ENCODE assay signal across 24 cellular contexts in the genomic region with DNA sequence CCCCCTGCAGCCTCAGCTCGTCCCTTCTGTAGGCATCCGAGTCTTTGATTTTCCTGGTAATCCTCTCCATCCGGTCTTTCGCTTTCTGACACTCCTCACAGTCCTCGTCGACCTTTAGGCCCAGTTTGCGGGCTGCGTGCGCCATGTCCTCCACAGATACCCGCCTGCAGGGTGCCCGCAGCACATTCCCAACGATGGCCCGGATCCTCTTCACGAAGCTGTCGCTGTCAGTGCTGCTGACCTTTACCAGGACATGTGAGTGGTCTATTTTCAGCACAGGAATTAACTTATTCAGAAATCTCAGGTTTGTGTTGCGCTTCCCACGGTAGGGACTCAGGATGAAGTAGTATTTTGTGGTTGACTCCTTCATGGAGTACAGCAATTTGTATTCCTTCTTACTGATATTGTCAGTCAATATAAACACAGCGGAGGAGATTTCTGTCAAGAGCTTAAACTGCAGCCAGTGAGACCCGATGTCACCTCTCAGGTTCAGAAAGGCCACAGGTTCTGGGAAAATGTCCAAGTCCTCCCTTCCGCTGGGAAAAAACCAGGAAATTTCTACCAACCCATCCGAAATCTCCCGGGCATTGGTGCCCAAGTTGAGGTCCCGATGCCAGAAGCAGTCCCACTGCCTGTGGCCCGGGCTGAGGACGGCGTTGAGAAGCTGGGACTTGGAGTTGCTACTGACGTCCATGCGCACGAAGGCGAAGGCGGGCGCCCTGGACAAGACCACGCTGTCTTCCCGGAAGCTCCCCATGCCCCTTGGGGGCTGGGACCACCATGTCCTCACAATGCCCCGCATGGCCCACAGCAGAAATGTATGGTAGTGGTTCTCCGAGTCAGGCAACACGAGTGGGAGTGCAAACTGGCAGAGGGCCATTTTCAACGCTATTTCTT. TPM values are rescaled to one million over a fixed set of nuclear protein-coding genes. Genes with fewer than 3 reads are reported as not detected.
DNase-seq lines count a peak whose midpoint lies in the region; ATAC-seq, FAIRE-seq and TF ChIP-seq lines count a peak whose summit lies in the region.
"Had no signal": no experiment of that assay in that cellular context is flagged by ENCODE, and none has a peak within 500 bp of the region (broad histone marks: within the 10 kb centered on the region; RNA-seq: fewer than 3 reads in every experiment).

No MANE protein-coding gene starts in this region.

- H3K9me3 Mint-ChIP-seq in astrocyte (ENCODE audit: unreplicated experiment): peaks cover 3% of the 10 kb centered on the region
- H3K9me3 Mint-ChIP-seq: CD4-positive, CD25-positive, alpha-beta regulatory T cell; IgD-negative memory B cell; T-helper 2 cell treated with Interferon-gamma antibody and Interleukin-4, amounts not matched to agents 5 μg/mL and 100 μg/mL, for 36 hours had no signal

- H2AFZ ChIP-seq in astrocyte (ENCODE audit: low read depth, low read length): no peak overlapping the region

- H3K4me3 ChIP-seq in astrocyte (ENCODE audit: insufficient read depth, low read depth, low read length) (no peak overlapping the region), right cardiac atrium (ENCODE audit: low read length) (no peak overlapping the region), thoracic aorta (no peak overlapping the region)
- H3K4me3 ChIP-seq: A549, left lung, suprapubic skin had no signal

- intact Hi-C loops in Right ventricle myocardium inferior (cut with DNase I) (no loop called here), cardiac septum (cut with DNase I) (no loop called here), right cardiac atrium (cut with DNase I) (no loop called here)

- H3K36me3 Mint-ChIP-seq in astrocyte (ENCODE audit: low read depth, unreplicated experiment): peaks cover 33% of the 10 kb centered on the region

- no peaks in the 10 kb centered on the region for H3K27me3 Mint-ChIP-seq in astrocyte (ENCODE audit: low read depth, unreplicated experiment)
- H3K27me3 Mint-ChIP-seq: CD4-positive, CD25-positive, alpha-beta regulatory T cell; IgD-negative memory B cell had no signal

- peaks cover 16% of the 10 kb centered on the region for H3K79me2 ChIP-seq in astrocyte (ENCODE audit: insufficient read depth, low read length)

- no peak overlapping the region for H3K27ac Mint-ChIP-seq in astrocyte (ENCODE audit: unreplicated experiment)
- H3K27ac Mint-ChIP-seq: T-helper 2 cell treated with Interferon-gamma antibody and Interleukin-4, amounts not matched to agents 5 μg/mL and 100 μg/mL, for 36 hours had no signal

- H3K36me3 ChIP-seq in astrocyte (ENCODE audit: insufficient read depth, low read length): peaks cover 26% of the 10 kb centered on the region
- peaks cover 35% of the 10 kb centered on the region for H3K36me3 ChIP-seq in thoracic aorta

- peaks cover 13% of the 10 kb centered on the region for H3K4me1 Mint-ChIP-seq in astrocyte (ENCODE audit: low read depth, unreplicated experiment)

- no peak for TF ChIP-seq CTCF in astrocyte (IDR thresholded peaks at IDR 0.05; ENCODE audit: insufficient read depth, low read depth, low read length)
- TF ChIP-seq CTCF in thoracic aorta (IDR thresholded peaks at IDR 0.05): no peak
- TF ChIP-seq CTCF in GM10266 (IDR thresholded peaks at IDR 0.05; ENCODE audit: control insufficient read depth, insufficient read depth, low read depth, missing control alignments): no peak

- H3K27me3 ChIP-seq in astrocyte (ENCODE audit: insufficient read depth, low read length) (no peaks in the 10 kb centered on the region), right cardiac atrium (ENCODE audit: control insufficient read depth, insufficient read depth) (no peaks in the 10 kb centered on the region), thoracic aorta (replicated peaks; ENCODE audit: insufficient read depth) (no peaks in the 10 kb centered on the region)
- H3K27me3 ChIP-seq: left lung, suprapubic skin had no signal

- H3K4me3 Mint-ChIP-seq in astrocyte (ENCODE audit: unreplicated experiment): no peak overlapping the region
- H3K4me3 Mint-ChIP-seq: IgD-negative memory B cell; T-helper 2 cell treated with Interferon-gamma antibody and Interleukin-4, amounts not matched to agents 5 μg/mL and 100 μg/mL, for 36 hours had no signal

- FAIRE-seq in astrocyte (lab: Jason Lieb, UNC): no peak
- FAIRE-seq: A549 had no signal

- 76% methylated on average over 38 of the region's 38 CpGs for WGBS in right cardiac atrium

- H3K27ac ChIP-seq in astrocyte (ENCODE audit: low read depth, low read length): peak overlapping the region; percentile 73
- peak overlapping the region; percentile 48 for H3K27ac ChIP-seq in right cardiac atrium (ENCODE audit: low read length)
- peak overlapping the region; percentile 55 to 61 for H3K27ac ChIP-seq in thoracic aorta
- H3K27ac ChIP-seq: A549, HL-60, suprapubic skin had no signal

- H3K4me1 ChIP-seq in astrocyte (ENCODE audit: insufficient read depth, low read length) (peaks cover 25% of the 10 kb centered on the region), right cardiac atrium (ENCODE audit: control insufficient read depth, insufficient read depth, low read length) (peaks cover 9% of the 10 kb centered on the region), thoracic aorta (ENCODE audit: control insufficient read depth in 1 of 2, low read depth in 2 of 2) (peaks cover 13 to 24% of the 10 kb centered on the region in 2 donors)

- peak overlapping the region; percentile 40 for H3K4me2 ChIP-seq in astrocyte (ENCODE audit: low read length)
- H3K4me2 ChIP-seq: A549 had no signal

- H3K9ac ChIP-seq in astrocyte (ENCODE audit: low read length): no peak overlapping the region

- no peaks in the 10 kb centered on the region for H3K9me3 ChIP-seq in astrocyte (ENCODE audit: insufficient read depth, low read depth, low read length)
- H3K9me3 ChIP-seq in right cardiac atrium (ENCODE audit: control insufficient read depth, low read length): no peaks in the 10 kb centered on the region
- no peaks in the 10 kb centered on the region for H3K9me3 ChIP-seq in thoracic aorta
- H3K9me3 ChIP-seq: A549, left lung, suprapubic skin had no signal

- DNase-seq in Right ventricle myocardium inferior (ENCODE audit: missing footprints): no peak
- DNase-seq in cardiac septum (ENCODE audit: low spot score): no peak
- DNase-seq in astrocyte (ENCODE audit: low read depth): no peak
- DNase-seq in right cardiac atrium: peak in 2 of 3 donors; percentile 72 to 74
- DNase-seq in thoracic aorta (ENCODE audit: low spot score): no peak
- no peak for DNase-seq in SIG-M5 (lab: John Stamatoyannopoulos, UW)
- no peak for DNase-seq in OCI-M1 (lab: John Stamatoyannopoulos, UW)
- DNase-seq in GM10266 (ENCODE audit: extremely low spot score): no peak
- DNase-seq: activated CD4-positive, alpha-beta T cell treated with anti-CD3 and anti-CD28 coated beads, Interleukin-2, amount 50 U/mL, for 48 hours; activated naive CD4-positive, alpha-beta T cell treated with Interleukin-2 at 50 U/mL for 16 hours; anterior cingulate cortex; CD4-positive, CD25-positive, alpha-beta regulatory T cell; cerebellar nuclear complex; effector memory CD4-positive, alpha-beta T cell; GDM1; left lung; MM.1S; NCI-H1436; stimulated activated CD4-positive, alpha-beta T cell treated with anti-CD3 and anti-CD28 coated beads, Interleukin-12 subunit alpha, Interleukin-12 subunit beta, amount 100 ng/mL, for 4 hours had no signal

- ATAC-seq in Right ventricle myocardium inferior: peak; percentile 38
- peak; percentile 30 to 39 for ATAC-seq in right cardiac atrium
- ATAC-seq in thoracic aorta (ENCODE audit: insufficient number of reproducible peaks, low FRiP score, low read depth): no peak
- ATAC-seq: A549, left lung had no signal

- no peaks in the 10 kb centered on the region for H4K20me1 ChIP-seq in astrocyte (ENCODE audit: insufficient read depth, low read length)

RNA-seq across cellular contexts. Expression of gene MRPS24, which starts 8.9 kb away (rescaled TPM):
- total RNA-seq in Right ventricle myocardium inferior: 193 TPM
- total RNA-seq in cardiac septum: 101 TPM
- 93.9 and 95.0 TPM in 2 replicates for total RNA-seq in astrocyte
- 100 to 1,000 TPM; 120 to 174 (median 160) TPM for total RNA-seq in right cardiac atrium
- 272 TPM for polyA plus RNA-seq in right cardiac atrium
- 10 to 100 TPM; 50.6 to 71.8 TPM for total RNA-seq in thoracic aorta

RNA-seq across cellular contexts. Expression of gene URGCP, which starts 28.2 kb away (rescaled TPM):
- 44.4 TPM for total RNA-seq in Right ventricle myocardium inferior
- total RNA-seq in cardiac septum: 40.0 TPM
- total RNA-seq in astrocyte: 23.0 and 24.0 TPM in 2 replicates
- 10 to 100 TPM; 37.7 to 43.6 (median 38.5) TPM for total RNA-seq in right cardiac atrium
- 26.5 TPM for polyA plus RNA-seq in right cardiac atrium
- 10 to 100 TPM; 33.7 to 41.0 TPM for total RNA-seq in thoracic aorta

RNA-seq across cellular contexts. Expression of gene UBE2D4, which starts 48.0 kb away (rescaled TPM):
- total RNA-seq in Right ventricle myocardium inferior (51.2 TPM), cardiac septum (34.9 TPM), astrocyte (13.9 and 14.0 TPM in 2 replicates), right cardiac atrium (10 to 100 TPM; 40.6 to 53.4 (median 44.4) TPM), thoracic aorta (10 to 100 TPM; 28.7 to 35.1 TPM)
- polyA plus RNA-seq in right cardiac atrium: 48.7 TPM

Comparison
In these comparisons a context has a peak if more than half of its experiments do, and no peak if none do; other contexts are left out.
1. DNase-seq: peak in right cardiac atrium (2 of 3); none in Right ventricle myocardium inferior (single experiment), cardiac septum (single experiment), astrocyte (single experiment), thoracic aorta (single experiment), SIG-M5 (single experiment), OCI-M1 (single experiment) and GM10266 (single experiment).
2. Peak in every context shown above with its lines, with median percentiles within 50 percentile points of each other: H3K27ac ChIP-seq.